ENCODE assay signal across 10 cellular contexts in genomic region chr1:217048104-217048707, GRCh38.
DNase-seq lines count a peak whose midpoint lies in the region; TF ChIP-seq lines count a peak whose summit lies in the region.
"Had no signal": no experiment of that assay in that cellular context is flagged by ENCODE, and none has a peak within 500 bp of the region (broad histone marks: within the 10 kb centered on the region; RNA-seq: fewer than 3 reads in every experiment).

No MANE protein-coding gene starts in this region.

- no peaks in the 10 kb centered on the region for H3K9me3 ChIP-seq in DOHH2 (ENCODE audit: control insufficient read depth, insufficient read depth, low read length)
- H3K9me3 ChIP-seq in CD4-positive, alpha-beta memory T cell (ENCODE audit: control insufficient read depth in 1 of 2, low read length in 2 of 2), result no peaks in the 10 kb centered on the region

- H3K4me1 ChIP-seq in DOHH2 (ENCODE audit: control insufficient read depth, low read length), result no peaks in the 10 kb centered on the region
- H3K4me1 ChIP-seq in CD4-positive, alpha-beta memory T cell (ENCODE audit: insufficient read depth, low read length), result no peaks in the 10 kb centered on the region

- CTCF ChIA-PET in CD4-positive, alpha-beta memory T cell (lab: Charles Lee; ENCODE audit: partially characterized antibody), result no interaction called here

- no peaks in the 10 kb centered on the region for H3K36me3 Mint-ChIP-seq in CD14-positive monocyte
- H3K36me3 Mint-ChIP-seq in CD4-positive, alpha-beta memory T cell, result no peaks in the 10 kb centered on the region
- H3K36me3 Mint-ChIP-seq: activated naive CD4-positive, alpha-beta T cell treated with anti-CD3 and anti-CD28 coated beads, Interleukin-2, amount 50 U/mL, for 24 hours had no signal

- no peaks in the 10 kb centered on the region for H4K20me1 ChIP-seq in DOHH2 (ENCODE audit: control insufficient read depth, insufficient read depth, low read depth, low read length)

- intact Hi-C loops in CD14-positive monocyte (cut with micrococcal nuclease), result no loop called here
- intact Hi-C loops in CD4-positive, alpha-beta memory T cell (cut with micrococcal nuclease), result no loop called here

- H3K4me3 Mint-ChIP-seq in CD14-positive monocyte, result no peak overlapping the region
- H3K4me3 Mint-ChIP-seq in CD4-positive, alpha-beta memory T cell, result no peak overlapping the region
- H3K4me3 Mint-ChIP-seq: activated naive CD4-positive, alpha-beta T cell treated with anti-CD3 and anti-CD28 coated beads, Interleukin-2, amount 50 U/mL, for 24 hours had no signal

- H3K4me3 ChIP-seq in DOHH2 (ENCODE audit: low read length) (no peak overlapping the region), LNCaP clone FGC (ENCODE audit: low read depth, low read length) (no peak overlapping the region), fibroblast of villous mesenchyme (ENCODE audit: low read depth, low read length) (no peak overlapping the region)
- no peak overlapping the region for H3K4me3 ChIP-seq in CD4-positive, alpha-beta memory T cell (ENCODE audit: low read length in 2 of 2)

- no peaks in the 10 kb centered on the region for H3K79me2 ChIP-seq in DOHH2 (ENCODE audit: control insufficient read depth, low read length)

- H3K27me3 Mint-ChIP-seq in CD14-positive monocyte (ENCODE audit: low read depth in 3 of 3), result peaks cover 0 to 1% (median 0%) of the 10 kb centered on the region in 3 donors
- no peaks in the 10 kb centered on the region for H3K27me3 Mint-ChIP-seq in CD4-positive, alpha-beta memory T cell
- H3K27me3 Mint-ChIP-seq: activated naive CD4-positive, alpha-beta T cell treated with anti-CD3 and anti-CD28 coated beads, Interleukin-2, amount 50 U/mL, for 24 hours had no signal

- H3F3A ChIP-seq in DOHH2 (ENCODE audit: control insufficient read depth, insufficient read depth), result no peaks in the 10 kb centered on the region

- H3K36me3 ChIP-seq in DOHH2 (ENCODE audit: control insufficient read depth, low read length), result no peaks in the 10 kb centered on the region
- no peaks in the 10 kb centered on the region for H3K36me3 ChIP-seq in CD4-positive, alpha-beta memory T cell (ENCODE audit: insufficient read depth, low read length)

- H3K4me2 ChIP-seq in DOHH2 (ENCODE audit: low read length), result no peak overlapping the region

- no peaks in the 10 kb centered on the region for H3K27me3 ChIP-seq in DOHH2 (ENCODE audit: control insufficient read depth, low read length)
- no peaks in the 10 kb centered on the region for H3K27me3 ChIP-seq in CD4-positive, alpha-beta memory T cell (ENCODE audit: insufficient read depth, low read length)

- no peak overlapping the region for H3K27ac Mint-ChIP-seq in CD14-positive monocyte
- H3K27ac Mint-ChIP-seq in CD4-positive, alpha-beta memory T cell, result no peak overlapping the region
- H3K27ac Mint-ChIP-seq: activated naive CD4-positive, alpha-beta T cell treated with anti-CD3 and anti-CD28 coated beads, Interleukin-2, amount 50 U/mL, for 24 hours had no signal

- H3K9me3 Mint-ChIP-seq in CD14-positive monocyte, result peaks cover 0 to 10% (median 5%) of the 10 kb centered on the region in 7 donors
- H3K9me3 Mint-ChIP-seq in CD4-positive, alpha-beta memory T cell, result peaks cover 0 to 14% (median 2%) of the 10 kb centered on the region in 8 donors
- H3K9me3 Mint-ChIP-seq: activated naive CD4-positive, alpha-beta T cell treated with anti-CD3 and anti-CD28 coated beads, Interleukin-2, amount 50 U/mL, for 24 hours had no signal

- DNase-seq in GM20000 (ENCODE audit: low spot score) (peak; percentile 24), LNCaP clone FGC (ENCODE audit: low read depth) (no peak), fibroblast of villous mesenchyme (ENCODE audit: low read depth) (peak; percentile 1), CD14-positive monocyte (ENCODE audit: low spot score) (no peak), GOT3 (lab: John Stamatoyannopoulos, UW) (no peak)
- no peak for DNase-seq in activated CD4-positive, alpha-beta T cell treated with anti-CD3 and anti-CD28 coated beads for 4 hours
- no peak for DNase-seq in CD4-positive, alpha-beta memory T cell
- DNase-seq: kidney glomerular epithelial cell had no signal

- H3K27ac ChIP-seq in DOHH2 (ENCODE audit: low read depth, low read length), result no peak overlapping the region
- no peak overlapping the region for H3K27ac ChIP-seq in CD4-positive, alpha-beta memory T cell (ENCODE audit: low read depth, low read length)

- TF ChIP-seq CTCF in DOHH2 (IDR thresholded peaks at IDR 0.05; ENCODE audit: low read depth, low read length, poor library complexity, severe bottlenecking), result peak; percentile 42
- TF ChIP-seq CTCF in GM20000 (IDR thresholded peaks at IDR 0.05; ENCODE audit: extremely low read depth, missing control alignments), result peak; percentile 24
- TF ChIP-seq CTCF in LNCaP clone FGC (IDR thresholded peaks at IDR 0.05; ENCODE audit: control insufficient read depth, extremely low read depth, insufficient read depth), result peak; percentile 22; the same call in 1 of the 2 replicates
- peak; percentile 18 for TF ChIP-seq CTCF in fibroblast of villous mesenchyme (IDR thresholded peaks at IDR 0.05; ENCODE audit: insufficient read depth, low read depth, low read length)
- TF ChIP-seq CTCF in CD14-positive monocyte (IDR thresholded peaks at IDR 0.05), result no peak

- POLR2A ChIA-PET in CD4-positive, alpha-beta memory T cell (lab: Charles Lee; ENCODE audit: partially characterized antibody), result no interaction called here

- no peaks in the 10 kb centered on the region for H3K4me1 Mint-ChIP-seq in CD14-positive monocyte
- H3K4me1 Mint-ChIP-seq in CD4-positive, alpha-beta memory T cell, result no peaks in the 10 kb centered on the region
- H3K4me1 Mint-ChIP-seq: activated naive CD4-positive, alpha-beta T cell treated with anti-CD3 and anti-CD28 coated beads, Interleukin-2, amount 50 U/mL, for 24 hours had no signal

- no peaks in the 10 kb centered on the region for H3K9me2 ChIP-seq in DOHH2 (replicated peaks; ENCODE audit: control insufficient read depth, low read length)

Comparison
In these comparisons a context has a peak if more than half of its experiments do, and no peak if none do; other contexts are left out.
1. DNase-seq: peak in GM20000 (single experiment) and fibroblast of villous mesenchyme (single experiment); none in LNCaP clone FGC (single experiment), CD14-positive monocyte (single experiment), GOT3 (single experiment), activated CD4-positive, alpha-beta T cell treated with anti-CD3 and anti-CD28 coated beads for 4 hours (0 of 2) and CD4-positive, alpha-beta memory T cell (0 of 5).